In the genomic region with DNA sequence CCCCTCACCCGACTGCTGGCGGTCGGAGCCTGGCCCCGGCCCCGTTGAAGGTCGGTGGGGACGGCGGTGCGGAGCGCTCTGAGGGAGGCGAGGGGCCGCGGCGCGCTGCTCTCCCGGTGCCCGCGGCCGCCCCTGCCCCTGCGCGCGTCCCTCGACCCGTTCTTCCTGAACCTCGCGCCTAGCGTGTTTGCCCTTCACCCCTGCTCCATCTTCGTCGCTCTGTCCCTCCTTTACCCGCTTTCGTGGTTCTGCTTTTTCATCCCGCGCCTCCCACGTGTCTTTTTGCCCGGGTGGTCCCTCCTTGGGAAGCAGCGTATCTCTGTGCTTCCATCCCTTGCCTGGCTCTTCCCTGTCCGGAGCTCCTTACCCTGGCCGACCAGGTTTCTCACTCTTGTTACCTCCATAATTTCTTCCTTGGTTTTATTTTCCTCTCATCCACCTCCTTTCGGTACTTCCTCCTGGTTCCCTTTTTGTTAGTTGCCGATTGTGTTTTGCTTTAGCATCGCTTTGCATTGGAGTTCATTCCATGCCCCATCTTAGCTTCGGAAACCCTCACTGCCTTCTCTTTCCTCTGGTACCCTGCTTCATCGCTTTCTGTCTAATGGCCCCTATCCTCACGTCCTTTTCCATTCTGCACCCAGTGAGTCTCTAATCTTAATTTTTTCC, we compare ENCODE assay signal across 8 cellular contexts. TPM values are rescaled to one million over a fixed set of nuclear protein-coding genes. Genes with fewer than 3 reads are reported as not detected.
DNase-seq lines count a peak whose midpoint lies in the region; ATAC-seq and TF ChIP-seq lines count a peak whose summit lies in the region.

No MANE protein-coding gene starts in this region.

- H3K4me3 ChIP-seq in transverse colon, result peak overlapping the region; percentile 70 to 90 (median 80)

- no peaks in the 10 kb centered on the region for H3K9me3 ChIP-seq in transverse colon

- H3K27me3 Mint-ChIP-seq in memory B cell, result no peaks in the 10 kb centered on the region

- H3K27me3 ChIP-seq in transverse colon, result no peaks in the 10 kb centered on the region

- peak overlapping the region; percentile 97 for H3K4me3 Mint-ChIP-seq in memory B cell

- H3K36me3 ChIP-seq in transverse colon, result no peaks in the 10 kb centered on the region

- intact Hi-C loops in transverse colon (cut with DNase I; ENCODE audit: low total_unique reads), result no loop called here

- DNase-seq in ELF-1 (ENCODE audit: low read depth, low spot score) (peak; percentile 43), SKM-1 (lab: John Stamatoyannopoulos, UW; ENCODE audit: unreplicated experiment) (peak; percentile 19), memory B cell (ENCODE audit: low spot score in 2 of 2) (peak in 1 of 2 donors; percentile 4), transverse colon (no peak), GOT3 (lab: John Stamatoyannopoulos, UW) (no peak)
- DNase-seq in effector CD8-positive, alpha-beta T cell (lab: John Stamatoyannopoulos, UW), result peak; percentile 29

- H3K27ac Mint-ChIP-seq in memory B cell, result peak overlapping the region; percentile 80

- TF ChIP-seq EP300 in transverse colon (IDR thresholded peaks at IDR 0.05; ENCODE audit: low read depth), result no peak

- H3K27ac ChIP-seq in transverse colon, result peak overlapping the region; percentile 90 to 94 (median 92)

- TF ChIP-seq POLR2A in transverse colon (IDR thresholded peaks at IDR 0.05), result no peak

- TF ChIP-seq CTCF in transverse colon (IDR thresholded peaks at IDR 0.05), result no peak

- in situ Hi-C loops in transverse colon (cut with MboI; ENCODE audit: low pct_ligation_motif_present in 1 of 4, low pct_unique_long_range_greater_than_20kb in 1 of 4, low sequenced_read_pairs in 3 of 4), result loop anchor here in 1 of 4 donors (25.0 kb wide), 1 partner anchor 248 kb away; the partner anchor contains the start of gene SMAP1

- peak; percentile 23 for ATAC-seq in GM19438 (IDR thresholded peaks at IDR 0.05; ENCODE audit: low read depth, unreplicated experiment)
- peak; percentile 4 for ATAC-seq in HG03558 (IDR thresholded peaks at IDR 0.05; ENCODE audit: extremely low read depth, unreplicated experiment)
- peak; percentile 10 for ATAC-seq in memory B cell (ENCODE audit: low read depth)

- peaks cover 11 to 48% (median 30%) of the 10 kb centered on the region in 4 donors for H3K4me1 ChIP-seq in transverse colon

- H3K4me1 Mint-ChIP-seq in memory B cell, result peaks cover 12% of the 10 kb centered on the region

- peaks cover 8% of the 10 kb centered on the region for H3K36me3 Mint-ChIP-seq in memory B cell

- H3K9me3 Mint-ChIP-seq in memory B cell, result no peaks in the 10 kb centered on the region

- WGBS in transverse colon (ENCODE audit: low coverage in 1 of 2), 2 donors, result 0% methylated on average over 5 to 41 of the region's 44 CpGs

RNA-seq across cellular contexts. Expression of gene FAM135A, which starts 0.7 kb away (rescaled TPM):
- 100 to 1,000 TPM in 1 of 4 donors, 10 to 100 TPM in 3; 38.9 to 115 (median 65.7) TPM for total RNA-seq in transverse colon

Comparison
In these comparisons a context has a peak if more than half of its experiments do, and no peak if none do; other contexts are left out.
1. DNase-seq: peak in ELF-1 (single experiment), SKM-1 (single experiment) and effector CD8-positive, alpha-beta T cell (single experiment); none in transverse colon (single experiment) and GOT3 (single experiment).
2. Peak in every context shown above with its lines, with median percentiles within 50 percentile points of each other: ATAC-seq.